Comparison of ENCODE assay signal across 18 cellular contexts in the genomic region with DNA sequence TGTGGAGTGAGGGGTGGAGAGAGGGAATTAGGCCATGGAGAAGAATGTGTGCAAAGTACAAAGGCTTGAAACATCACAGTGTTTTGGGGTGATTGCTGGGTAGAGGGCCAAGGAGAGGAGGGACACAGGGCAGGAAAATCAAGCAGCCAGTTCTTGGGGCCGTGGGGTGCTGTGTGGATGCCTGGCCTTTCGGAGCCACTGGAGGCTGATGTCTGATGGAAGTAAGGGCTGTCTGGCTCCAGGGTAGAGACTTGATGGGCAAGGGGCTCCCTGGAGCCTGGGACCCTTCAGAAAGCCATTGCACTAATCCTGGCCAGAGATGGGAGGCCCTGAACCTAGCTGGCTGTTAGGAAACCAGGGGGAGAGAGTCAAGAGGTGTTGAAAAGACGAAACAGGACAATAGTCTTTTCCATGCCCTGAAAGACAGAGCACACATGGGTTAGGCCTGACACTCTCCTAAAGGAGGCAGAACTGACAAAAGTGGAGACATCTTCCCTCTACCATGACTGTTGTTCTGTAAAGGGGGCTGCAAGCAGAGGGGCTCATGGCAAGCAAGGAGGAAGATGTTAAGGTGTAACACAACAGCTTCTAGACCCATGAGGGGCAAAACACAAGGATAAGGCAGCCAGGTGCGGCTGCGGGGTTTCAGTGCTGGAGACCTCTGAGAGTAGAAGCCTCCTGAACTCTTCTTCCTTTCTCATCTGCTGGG. TPM values are rescaled to one million over a fixed set of nuclear protein-coding genes. Genes with fewer than 3 reads are reported as not detected.
DNase-seq lines count a peak whose midpoint lies in the region; ATAC-seq and TF ChIP-seq lines count a peak whose summit lies in the region.
"Had no signal": no experiment of that assay in that cellular context is flagged by ENCODE, and none has a peak within 500 bp of the region (broad histone marks: within the 10 kb centered on the region; RNA-seq: fewer than 3 reads in every experiment).

No MANE protein-coding gene starts in this region.

- no peaks in the 10 kb centered on the region for H3K4me1 Mint-ChIP-seq in stimulated activated effector memory CD8-positive, alpha-beta T cell treated with anti-CD3 and anti-CD28 coated beads, Interleukin-12 subunit alpha, Interleukin-12 subunit beta, amount 100 ng/mL, for 72 hours

- no peaks in the 10 kb centered on the region for H3K27me3 ChIP-seq in KMS-11 (ENCODE audit: insufficient read depth, low read depth)
- H3K27me3 ChIP-seq in adrenal gland: no peaks in the 10 kb centered on the region
- H3K27me3 ChIP-seq: pancreas had no signal

- no peaks in the 10 kb centered on the region for H3K36me3 Mint-ChIP-seq in stimulated activated effector memory CD8-positive, alpha-beta T cell treated with anti-CD3 and anti-CD28 coated beads, Interleukin-12 subunit alpha, Interleukin-12 subunit beta, amount 100 ng/mL, for 72 hours
- H3K36me3 Mint-ChIP-seq: natural killer cell had no signal

- no peak overlapping the region for H3K4me3 ChIP-seq in KMS-11 (IDR thresholded peaks at IDR 0.05; ENCODE audit: insufficient read depth, low read depth, low read length)
- no peak overlapping the region for H3K4me3 ChIP-seq in adrenal gland
- H3K4me3 ChIP-seq: pancreas, smooth muscle cell had no signal

- no peaks in the 10 kb centered on the region for H4K20me1 ChIP-seq in KMS-11 (ENCODE audit: insufficient read depth)

- peaks cover 43% of the 10 kb centered on the region for H3K4me1 ChIP-seq in KMS-11 (ENCODE audit: low read depth, poor library complexity, severe bottlenecking)
- H3K4me1 ChIP-seq in adrenal gland (replicated peaks in 1 of 2): no peaks in the 10 kb centered on the region
- H3K4me1 ChIP-seq: pancreas had no signal

- peak; percentile 4 for ATAC-seq in GM21825 (IDR thresholded peaks at IDR 0.05; ENCODE audit: unreplicated experiment)
- ATAC-seq in stimulated activated effector memory CD8-positive, alpha-beta T cell treated with anti-CD3 and anti-CD28 coated beads, Interleukin-12 subunit alpha, Interleukin-12 subunit beta, amount 100 ng/mL, for 72 hours: no peak

- no peak for TF ChIP-seq POLR2A in adrenal gland (IDR thresholded peaks at IDR 0.05)

- no peak overlapping the region for H3K27ac Mint-ChIP-seq in stimulated activated effector memory CD8-positive, alpha-beta T cell treated with anti-CD3 and anti-CD28 coated beads, Interleukin-12 subunit alpha, Interleukin-12 subunit beta, amount 100 ng/mL, for 72 hours
- H3K27ac Mint-ChIP-seq: activated naive CD4-positive, alpha-beta T cell treated with anti-CD3 and anti-CD28 coated beads for 36 hours; activated T-helper 1 cell treated with anti-CD3 and anti-CD28 coated beads, Interleukin-12 subunit alpha, Interleukin-12 subunit beta, Interleukin-2, Interleukin-4 antibody, amounts not matched to agents 30 ng/mL and 10 ng/mL and 1 ng/mL, durations not matched to agents 14 hours and 24 hours and 36 hours; natural killer cell; T-helper 1 cell treated with Interleukin-12 subunit alpha and Interleukin-12 subunit beta and Interleukin-4 antibody, amounts not matched to agents 30 μg/mL and 1 μg/mL, for 36 hours had no signal

- H3K4me2 ChIP-seq in KMS-11: peak overlapping the region; percentile 74

- H3K36me3 ChIP-seq in KMS-11 (ENCODE audit: insufficient read depth) (no peaks in the 10 kb centered on the region), adrenal gland (replicated peaks in 1 of 2) (no peaks in the 10 kb centered on the region)
- H3K36me3 ChIP-seq: pancreas had no signal

- no peak for TF ChIP-seq CTCF in KMS-11 (conservative IDR thresholded peaks at IDR 0.05; ENCODE audit: low read depth, low read length)
- no peak for TF ChIP-seq CTCF in adrenal gland (IDR thresholded peaks at IDR 0.05)

- H3K9me3 ChIP-seq in adrenal gland (replicated peaks in 1 of 3): no peaks in the 10 kb centered on the region
- H3K9me3 ChIP-seq: pancreas had no signal

- H3K9ac ChIP-seq in KMS-11: no peak overlapping the region; the same call in 1 of the 2 replicates

- H3K9me3 Mint-ChIP-seq in stimulated activated effector memory CD8-positive, alpha-beta T cell treated with anti-CD3 and anti-CD28 coated beads, Interleukin-12 subunit alpha, Interleukin-12 subunit beta, amount 100 ng/mL, for 72 hours: no peaks in the 10 kb centered on the region
- H3K9me3 Mint-ChIP-seq: natural killer cell had no signal

- DNase-seq in islet precursor cell: peak; percentile 32
- DNase-seq in smooth muscle cell of the brain vasculature (ENCODE audit: low read depth, low spot score): peak; percentile 18
- DNase-seq in NCI-H1092 (lab: John Stamatoyannopoulos, UW): no peak
- no peak for DNase-seq in adrenal gland
- DNase-seq in stimulated activated effector memory CD8-positive, alpha-beta T cell treated with anti-CD3 and anti-CD28 coated beads, Interleukin-12 subunit alpha, Interleukin-12 subunit beta, amount 100 ng/mL, for 72 hours (ENCODE audit: low spot score in 2 of 2): no peak
- DNase-seq: amniotic stem cell, NCI-H1417 treated with DMSO at 0.1 percent for 48 hours, NCI-H2081 treated with DMSO at 0.1 percent for 48 hours had no signal

- H2AFZ ChIP-seq in KMS-11 (ENCODE audit: low read depth): peak overlapping the region; percentile 87

- H3K79me2 ChIP-seq in KMS-11 (ENCODE audit: insufficient read depth, low read depth): no peaks in the 10 kb centered on the region

- H3K27ac ChIP-seq in KMS-11: no peak overlapping the region; the same call in 1 of the 2 replicates
- no peak overlapping the region for H3K27ac ChIP-seq in adrenal gland
- H3K27ac ChIP-seq: epithelial cell of prostate, pancreas, RWPE1 had no signal

- no peak overlapping the region for H3K4me3 Mint-ChIP-seq in stimulated activated effector memory CD8-positive, alpha-beta T cell treated with anti-CD3 and anti-CD28 coated beads, Interleukin-12 subunit alpha, Interleukin-12 subunit beta, amount 100 ng/mL, for 72 hours
- H3K4me3 Mint-ChIP-seq: activated naive CD4-positive, alpha-beta T cell treated with anti-CD3 and anti-CD28 coated beads for 36 hours; activated T-helper 1 cell treated with anti-CD3 and anti-CD28 coated beads, Interleukin-12 subunit alpha, Interleukin-12 subunit beta, Interleukin-2, Interleukin-4 antibody, amounts not matched to agents 30 ng/mL and 10 ng/mL and 1 ng/mL, durations not matched to agents 14 hours and 24 hours and 36 hours; natural killer cell; T-helper 1 cell treated with Interleukin-12 subunit alpha and Interleukin-12 subunit beta and Interleukin-4 antibody, amounts not matched to agents 30 μg/mL and 1 μg/mL, for 36 hours had no signal

- intact Hi-C loops in adrenal gland (cut with DNase I): loop anchor here (5.0 kb wide), 2 partner anchors 152 to 157 kb away; no protein-coding TSS in a partner anchor

- 72 to 82% (median 75%) methylated on average over 5 of the region's 5 CpGs for WGBS in adrenal gland, 4 donors

RNA-seq across cellular contexts. Expression of a gene that starts 21.0 kb away (rescaled TPM):
- total RNA-seq in adrenal gland: 10 to 100 TPM in 3 of 8 donors, 1 to 10 TPM in 5; 3.6 to 13.4 (median 8.1) TPM
- polyA plus RNA-seq in adrenal gland: 10 to 100 TPM; 13.4 to 19.7 (median 14.5) TPM

Comparison
In these comparisons a context has a peak if more than half of its experiments do, and no peak if none do; other contexts are left out.
1. DNase-seq: peak in islet precursor cell (single experiment) and smooth muscle cell of the brain vasculature (single experiment); none in NCI-H1092 (single experiment), adrenal gland (0 of 7) and stimulated activated effector memory CD8-positive, alpha-beta T cell treated with anti-CD3 and anti-CD28 coated beads, Interleukin-12 subunit alpha, Interleukin-12 subunit beta, amount 100 ng/mL, for 72 hours (0 of 2).